In genomic region chr13:24168392-24168750, GRCh38 we compare ENCODE assay signal across 13 cellular contexts. TPM values are rescaled to one million over a fixed set of nuclear protein-coding genes. Genes with fewer than 3 reads are reported as not detected.
DNase-seq lines count a peak whose midpoint lies in the region; ATAC-seq and TF ChIP-seq lines count a peak whose summit lies in the region.
"Had no signal": no experiment of that assay in that cellular context is flagged by ENCODE, and none has a peak within 500 bp of the region (broad histone marks: within the 10 kb centered on the region; RNA-seq: fewer than 3 reads in every experiment).

No MANE protein-coding gene starts in this region.

- H3K27ac ChIP-seq in ACC112 (ENCODE audit: low read depth, low read length) = no peak overlapping the region
- H3K27ac ChIP-seq in GM23248 = peak overlapping the region; percentile 89
- no peak overlapping the region for H3K27ac ChIP-seq in neural progenitor cell
- no peak overlapping the region for H3K27ac ChIP-seq in smooth muscle cell (ENCODE audit: low read depth)
- H3K27ac ChIP-seq: thoracic aorta had no signal

- TF ChIP-seq CTCF in brain (conservative IDR thresholded peaks at IDR 0.05) (no peak), neural progenitor cell (IDR thresholded peaks at IDR 0.05) (no peak), omental fat pad (IDR thresholded peaks at IDR 0.05) (no peak), smooth muscle cell (IDR thresholded peaks at IDR 0.05; ENCODE audit: borderline replicate concordance, insufficient read depth, poor library complexity, severe bottlenecking) (no peak)

- H3K9me3 ChIP-seq in GM23248 (ENCODE audit: low read depth) = no peaks in the 10 kb centered on the region
- no peaks in the 10 kb centered on the region for H3K9me3 ChIP-seq in neural progenitor cell (ENCODE audit: low read depth)
- no peaks in the 10 kb centered on the region for H3K9me3 ChIP-seq in smooth muscle cell (replicated peaks; ENCODE audit: low read depth)
- H3K9me3 ChIP-seq: HAP-1, thoracic aorta had no signal

- H3F3A ChIP-seq in GM23248 (ENCODE audit: insufficient read depth) = peaks cover 53% of the 10 kb centered on the region
- H3F3A ChIP-seq in neural progenitor cell (ENCODE audit: low read depth) = no peaks in the 10 kb centered on the region
- H3F3A ChIP-seq in smooth muscle cell (ENCODE audit: low read depth) = no peaks in the 10 kb centered on the region

- H3K4me1 Mint-ChIP-seq in brain = peaks cover 92% of the 10 kb centered on the region
- H3K4me1 Mint-ChIP-seq in neural progenitor cell = peaks cover 62% of the 10 kb centered on the region

- H3K79me2 ChIP-seq in ACC112 (ENCODE audit: control insufficient read depth, insufficient read depth, low read length, unreplicated experiment) = no peaks in the 10 kb centered on the region
- peaks cover 3% of the 10 kb centered on the region for H3K79me2 ChIP-seq in GM23248 (ENCODE audit: insufficient read depth)
- H3K79me2 ChIP-seq in neural progenitor cell (ENCODE audit: low read depth) = peaks cover 21% of the 10 kb centered on the region
- H3K79me2 ChIP-seq in smooth muscle cell (ENCODE audit: low read depth) = no peaks in the 10 kb centered on the region

- no peaks in the 10 kb centered on the region for H3K27me3 Mint-ChIP-seq in brain
- H3K27me3 Mint-ChIP-seq in neural progenitor cell (ENCODE audit: insufficient read depth, low read depth) = peaks cover 6% of the 10 kb centered on the region

- H3K27ac Mint-ChIP-seq in brain (peak overlapping the region; percentile 76 to 96 (median 89)), neural progenitor cell (peak overlapping the region; percentile 50)
- H3K27ac Mint-ChIP-seq: progenitor cell of endocrine pancreas had no signal

- H3K36me3 Mint-ChIP-seq in brain (peaks cover 43% of the 10 kb centered on the region), neural progenitor cell (peaks cover 51% of the 10 kb centered on the region)

- no peaks in the 10 kb centered on the region for H4K20me1 ChIP-seq in GM23248 (ENCODE audit: insufficient read depth)
- peaks cover 9% of the 10 kb centered on the region for H4K20me1 ChIP-seq in neural progenitor cell (ENCODE audit: low read depth)
- H4K20me1 ChIP-seq in smooth muscle cell (ENCODE audit: low read depth) = no peaks in the 10 kb centered on the region

- peak overlapping the region; percentile 71 for H3K4me2 ChIP-seq in GM23248 (ENCODE audit: unreplicated experiment)
- peak overlapping the region; percentile 34 for H3K4me2 ChIP-seq in neural progenitor cell
- no peak overlapping the region for H3K4me2 ChIP-seq in smooth muscle cell

- no peaks in the 10 kb centered on the region for H3K9me2 ChIP-seq in GM23248 (ENCODE audit: insufficient read depth)

- H3K27me3 ChIP-seq in ACC112 (ENCODE audit: insufficient read depth, low read length) (no peaks in the 10 kb centered on the region), GM23248 (replicated peaks; ENCODE audit: insufficient read depth) (no peaks in the 10 kb centered on the region), neural progenitor cell (no peaks in the 10 kb centered on the region), smooth muscle cell (ENCODE audit: low read depth) (peaks cover 4% of the 10 kb centered on the region)

- H3K9me3 Mint-ChIP-seq in brain = no peaks in the 10 kb centered on the region
- peaks cover 2% of the 10 kb centered on the region for H3K9me3 Mint-ChIP-seq in neural progenitor cell

- in situ Hi-C loops in GM23248 (cut with MboI) = no loop called here

- no peak overlapping the region for H2AFZ ChIP-seq in ACC112 (ENCODE audit: low read length, unreplicated experiment)
- H2AFZ ChIP-seq in GM23248 = peak overlapping the region; percentile 68
- no peak overlapping the region for H2AFZ ChIP-seq in neural progenitor cell (replicated peaks)
- H2AFZ ChIP-seq in smooth muscle cell (ENCODE audit: low read depth) = no peak overlapping the region

- 15 to 19% methylated on average over 6 of the region's 6 CpGs for WGBS in GM23248 (ENCODE audit: low coverage in 1 of 2, low lambda C conversion rate in 2 of 2, missing lambda C conversion rate in 2 of 2), 2 experiments
- 84% methylated on average over 6 of the region's 6 CpGs for WGBS in smooth muscle cell (ENCODE audit: low lambda C conversion rate)

- H3K9ac ChIP-seq in GM23248 (peak overlapping the region; percentile 69), neural progenitor cell (no peak overlapping the region), smooth muscle cell (ENCODE audit: low read depth) (no peak overlapping the region)

- H3K4me1 ChIP-seq in ACC112 (ENCODE audit: control insufficient read depth, insufficient read depth, low read length, unreplicated experiment) (peaks cover 5% of the 10 kb centered on the region), GM23248 (ENCODE audit: insufficient read depth) (peaks cover 52% of the 10 kb centered on the region), neural progenitor cell (peaks cover 15% of the 10 kb centered on the region), smooth muscle cell (ENCODE audit: low read depth) (peaks cover 12% of the 10 kb centered on the region)
- H3K4me1 ChIP-seq: HAP-1 had no signal

- DNase-seq in GM23248 (peak; percentile 86), neural progenitor cell (ENCODE audit: low spot score) (peak; percentile 67), MV-4-11 (lab: John Stamatoyannopoulos, UW) (no peak), omental fat pad (ENCODE audit: low spot score) (no peak), NCI-H187 treated with DMSO at 0.1 percent for 48 hours (lab: John Stamatoyannopoulos, UW) (no peak), smooth muscle cell (lab: John Stamatoyannopoulos, UW; ENCODE audit: unreplicated experiment) (no peak)
- DNase-seq: NCI-H226, T-helper 1 cell had no signal

- no peaks in the 10 kb centered on the region for H3K36me3 ChIP-seq in ACC112 (ENCODE audit: insufficient read depth, low read length)
- no peaks in the 10 kb centered on the region for H3K36me3 ChIP-seq in GM23248 (ENCODE audit: low read depth)
- H3K36me3 ChIP-seq in neural progenitor cell = no peaks in the 10 kb centered on the region
- no peaks in the 10 kb centered on the region for H3K36me3 ChIP-seq in smooth muscle cell (ENCODE audit: low read depth)
- H3K36me3 ChIP-seq: HAP-1, thoracic aorta had no signal

- H3K4me3 ChIP-seq in ACC112 (ENCODE audit: low read depth, low read length) = peak overlapping the region; percentile 47; the same call in 1 of the 2 replicates
- H3K4me3 ChIP-seq in GM23248 = peak overlapping the region; percentile 45
- no peak overlapping the region for H3K4me3 ChIP-seq in neural progenitor cell
- H3K4me3 ChIP-seq in smooth muscle cell = no peak overlapping the region
- H3K4me3 ChIP-seq: HAP-1, thoracic aorta had no signal

- H3K4me3 Mint-ChIP-seq in brain = peak overlapping the region; percentile 11 to 77 (median 57)
- H3K4me3 Mint-ChIP-seq in neural progenitor cell = peak overlapping the region; percentile 61

- ATAC-seq in omental fat pad (ENCODE audit: low FRiP score) = no peak

RNA-seq across cellular contexts. Expression of gene SPATA13, which starts 7.9 kb away (rescaled TPM):
- total RNA-seq in GM23248 (2014; rRNA removed; shearing (Covaris generic)) = 4.6 and 7.6 TPM in 2 replicates
- 2.4 and 4.1 TPM in 2 replicates for polyA plus RNA-seq in GM23248 (2016; fragmentation: Nextera tagmentation; extraction: Ambion mirVana)
- polyA plus RNA-seq in brain (ENCODE audit: insufficient read depth, low read depth, low replicate concordance) = 7.7 TPM
- 15.9 and 19.8 TPM in 2 replicates for total RNA-seq in neural progenitor cell (ENCODE audit: low replicate concordance)
- total RNA-seq in omental fat pad = 10 to 100 TPM in 3 of 4 donors, 1 to 10 TPM in 1; 9.0 to 46.0 (median 18.7) TPM
- total RNA-seq in smooth muscle cell = 14.6 and 16.6 TPM in 2 replicates
- polyA plus RNA-seq in smooth muscle cell = 3.8 and 7.1 TPM in 2 replicates

Comparison
In these comparisons a context has a peak if more than half of its experiments do, and no peak if none do; other contexts are left out.
1. H3K4me3 ChIP-seq: peak in ACC112 (single experiment) and GM23248 (single experiment); none in neural progenitor cell (single experiment) and smooth muscle cell (single experiment).
2. DNase-seq: peak in GM23248 (single experiment) and neural progenitor cell (single experiment); none in MV-4-11 (single experiment), omental fat pad (single experiment), NCI-H187 treated with DMSO at 0.1 percent for 48 hours (single experiment) and smooth muscle cell (single experiment).